16 cellular contexts compared by ENCODE assay signal in the genomic region with DNA sequence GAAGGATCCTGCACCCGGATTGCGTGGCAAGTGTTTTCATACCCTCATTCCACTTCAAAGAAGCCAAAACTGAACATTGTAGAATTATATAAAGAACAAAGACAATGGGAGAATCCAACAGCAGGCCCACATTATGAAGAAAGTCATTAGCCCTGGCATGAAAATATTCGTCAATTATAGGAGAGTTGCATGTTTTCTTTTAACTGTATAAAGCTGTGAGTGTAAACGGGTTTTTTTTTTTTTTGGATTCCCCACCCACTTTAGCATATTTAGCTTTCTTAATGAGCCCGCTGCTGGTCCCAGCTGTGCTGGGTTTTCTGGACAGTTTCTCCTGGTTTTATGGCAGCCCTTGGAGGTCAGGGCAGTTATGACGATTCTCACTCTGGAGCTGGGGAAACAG.
"Had no signal": no experiment of that assay in that cellular context is flagged by ENCODE, and none has a peak within 500 bp of the region (broad histone marks: within the 10 kb centered on the region; RNA-seq: fewer than 3 reads in every experiment).

No MANE protein-coding gene starts in this region.

- H3K4me3 Mint-ChIP-seq: activated CD8-positive, alpha-beta T cell treated with anti-CD3 and anti-CD28 coated beads for 36 hours; activated naive CD4-positive, alpha-beta T cell treated with anti-CD3 and anti-CD28 coated beads, Interleukin-2, amount 50 U/mL, for 24 hours; immature natural killer cell; naive thymus-derived CD4-positive, alpha-beta T cell; WTC11 had no signal

- H3K9me3 ChIP-seq: adrenal gland, lower lobe of right lung, vagina had no signal

- H3K9me3 Mint-ChIP-seq: immature natural killer cell had no signal

- DNase-seq: activated CD4-positive, alpha-beta T cell treated with anti-CD3 and anti-CD28 coated beads for 4 hours; activated CD8-positive, alpha-beta T cell treated with anti-CD3 and anti-CD28 coated beads for 36 hours; activated T-cell treated with anti-CD3 and anti-CD28 coated beads, Interleukin-2, amount 50 U/mL, for 48 hours; adrenal gland; foreskin melanocyte; head of caudate nucleus; immature natural killer cell; lower lobe of right lung; naive thymus-derived CD4-positive, alpha-beta T cell; stimulated activated CD4-positive, alpha-beta T cell treated with anti-CD3 and anti-CD28 coated beads, Interleukin-12 subunit alpha, Interleukin-12 subunit beta, amount 100 ng/mL, for 4 hours; stimulated activated CD4-positive, alpha-beta T cell treated with anti-CD3 and anti-CD28 coated beads, Interleukin-2, amount 100 ng/mL, for 24 hours; stomach had no signal

- H3K36me3 ChIP-seq: adrenal gland, lower lobe of right lung, stomach, vagina had no signal

- H3K36me3 Mint-ChIP-seq: activated naive CD4-positive, alpha-beta T cell treated with anti-CD3 and anti-CD28 coated beads, Interleukin-2, amount 50 U/mL, for 24 hours; immature natural killer cell; WTC11 had no signal

- H3K4me3 ChIP-seq: adrenal gland, lower lobe of right lung, stomach, vagina had no signal

- H3K4me1 Mint-ChIP-seq: activated naive CD4-positive, alpha-beta T cell treated with anti-CD3 and anti-CD28 coated beads, Interleukin-2, amount 50 U/mL, for 24 hours; immature natural killer cell; naive thymus-derived CD4-positive, alpha-beta T cell had no signal

- H3K4me1 ChIP-seq: adrenal gland, lower lobe of right lung, parathyroid adenoma, stomach had no signal

- H3K27me3 ChIP-seq: vagina had no signal

- H3K27ac Mint-ChIP-seq: activated CD8-positive, alpha-beta T cell treated with anti-CD3 and anti-CD28 coated beads for 36 hours; activated naive CD4-positive, alpha-beta T cell treated with anti-CD3 and anti-CD28 coated beads, Interleukin-2, amount 50 U/mL, for 24 hours; immature natural killer cell; naive thymus-derived CD4-positive, alpha-beta T cell; WTC11 had no signal

- H3K27ac ChIP-seq: adrenal gland, lower lobe of right lung, parathyroid adenoma, stomach, vagina had no signal
